30 cellular contexts compared by ENCODE assay signal in the genomic region with DNA sequence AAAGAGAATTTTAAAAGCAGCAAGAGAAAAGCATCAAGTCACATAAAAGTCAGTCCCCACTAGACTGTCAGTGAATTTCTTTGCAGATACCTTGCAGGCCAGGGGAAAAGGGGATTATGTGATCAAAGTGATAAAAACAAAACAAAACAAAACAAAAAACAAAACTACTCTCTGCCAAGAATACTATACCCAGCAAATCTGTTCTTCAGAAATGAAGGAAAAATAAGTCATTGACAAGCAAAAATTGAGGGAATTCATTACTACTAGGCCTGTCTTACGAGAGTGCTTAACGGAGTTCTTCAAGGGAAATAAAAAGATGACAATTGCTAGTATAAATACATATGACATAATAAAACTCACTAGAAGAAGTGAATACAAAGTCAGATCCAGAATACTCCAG.
A peak's percentile ranks its signal among the peaks of the same experiment; 100 is the strongest.
DNase-seq lines count a peak whose midpoint lies in the region; FAIRE-seq and TF ChIP-seq lines count a peak whose summit lies in the region.
"Had no signal": no experiment of that assay in that cellular context is flagged by ENCODE, and none has a peak within 500 bp of the region (broad histone marks: within the 10 kb centered on the region; RNA-seq: fewer than 3 reads in every experiment).

No MANE protein-coding gene starts in this region.

- CTCF ChIA-PET in HEK293 (lab: Yijun Ruan, JAX) = interaction anchor here (0.6 kb wide), 1 partner anchor 36 kb away, joined by 4 read pairs; no protein-coding TSS in a partner anchor

- H3K27ac ChIP-seq in HEK293 (ENCODE audit: extremely low read depth, low read depth, low read length) = no peak overlapping the region
- H3K27ac ChIP-seq: 22Rv1; A549; BLaER1; BLaER1 treated with 17β-estradiol and CSF1 and Interleukin-3, amounts not matched to agents 10 nM and 100 nM; C4-2B had no signal

- H3K4me3 ChIP-seq in HEK293 (ENCODE audit: low read depth, low read length) (no peak overlapping the region), foreskin fibroblast (ENCODE audit: low read depth in 1 of 2, low read length in 2 of 2) (no peak overlapping the region)
- H3K4me3 ChIP-seq: A549; BLaER1; BLaER1 treated with 17β-estradiol and CSF1 and Interleukin-3, amounts not matched to agents 10 nM and 100 nM had no signal

- peak; percentile 11 for FAIRE-seq in D721Med (lab: Jason Lieb, UNC)
- FAIRE-seq: A204.1, A549 had no signal

- DNase-seq in D721Med (ENCODE audit: insufficient read length, low spot score) (no peak), foreskin fibroblast (no peak)
- no peak for DNase-seq in activated T-cell treated with anti-CD3 and anti-CD28 coated beads, Interleukin-2, amount 50 U/mL, for 48 hours
- DNase-seq: 8988T; ACHN; AML-193; BE2C; C1 segment of cervical spinal cord; Caco-2; Calu3; CD4-positive, alpha-beta memory T cell; CD4-positive, alpha-beta T cell; CD4-positive, CD25-positive, alpha-beta regulatory T cell; CD8-positive, alpha-beta memory T cell; CD8-positive, alpha-beta T cell; COR-L47; DMS 273 treated with DMSO at 0.1 percent for 48 hours; DMS153; DMS53; DMS79; DMS79 treated with DMSO at 0.1 percent for 48 hours; DND-41; EL had no signal

- H3K9me3 ChIP-seq in HEK293 (ENCODE audit: control insufficient read depth, insufficient read depth, low read depth, low read length) = no peaks in the 10 kb centered on the region
- H3K9me3 ChIP-seq: A549, BE2C, Caco-2 had no signal

- TF ChIP-seq CTCF in D721Med (IDR thresholded peaks at IDR 0.05; ENCODE audit: insufficient read depth, missing control alignments) = no peak
- TF ChIP-seq CTCF in HEK293 (tag by site-specific recombination; IDR thresholded peaks at IDR 0.05) = no peak
- TF ChIP-seq CTCF in foreskin fibroblast (IDR thresholded peaks at IDR 0.05; ENCODE audit: low read depth, low read length) = no peak

- no peaks in the 10 kb centered on the region for H3K36me3 ChIP-seq in HEK293 (ENCODE audit: control insufficient read depth in 2 of 2, insufficient read depth in 1 of 2, low read length in 2 of 2)
- H3K36me3 ChIP-seq: BE2C; BLaER1; BLaER1 treated with 17β-estradiol and CSF1 and Interleukin-3, amounts not matched to agents 10 nM and 100 nM had no signal

- POLR2A ChIA-PET in HEK293 (lab: Yijun Ruan, JAX) = no interaction called here

- no peaks in the 10 kb centered on the region for H3K4me1 ChIP-seq in HEK293 (ENCODE audit: control insufficient read depth, insufficient read depth, low read length)
- H3K4me1 ChIP-seq: A549; BE2C; BLaER1; BLaER1 treated with 17β-estradiol and CSF1 and Interleukin-3, amounts not matched to agents 10 nM and 100 nM had no signal

TF ChIP-seq in HEK293, 187 proteins besides CTCF, POLR2A, EP300 and RAD21:
- TF ChIP-seq ZNF391 (tag by site-specific recombination; IDR thresholded peaks at IDR 0.05; ENCODE audit: borderline replicate concordance, low read depth) (no peak), SETDB1 (IDR thresholded peaks at IDR 0.05; ENCODE audit: insufficient read length, low read length) (peak; percentile 90)
